In the genomic region with DNA sequence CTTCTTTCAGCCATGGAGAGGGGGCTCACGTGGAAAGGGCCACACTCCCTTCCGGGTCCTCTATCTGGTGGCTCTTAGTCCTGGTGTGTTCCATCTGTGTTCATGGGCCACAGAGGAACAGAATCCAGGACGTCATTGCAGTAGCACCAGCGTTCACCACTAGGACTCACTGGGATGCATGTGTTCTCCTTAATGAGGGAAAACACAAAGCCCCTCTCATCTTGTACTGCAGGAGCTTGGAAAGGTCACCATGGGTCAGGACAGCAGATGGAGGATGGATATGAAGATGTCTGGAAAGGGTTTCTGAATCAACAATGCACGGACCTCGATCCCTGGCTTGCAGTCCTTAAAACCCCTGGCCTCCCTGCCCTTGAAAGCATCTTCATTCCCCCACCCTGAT, we compare ENCODE assay signal across 17 cellular contexts.
"Had no signal": no experiment of that assay in that cellular context is flagged by ENCODE, and none has a peak within 500 bp of the region (broad histone marks: within the 10 kb centered on the region; RNA-seq: fewer than 3 reads in every experiment).

No MANE protein-coding gene starts in this region.

- H3K27me3 ChIP-seq: upper lobe of left lung had no signal

- DNase-seq: activated CD4-positive, alpha-beta T cell treated with anti-CD3 and anti-CD28 coated beads, Interleukin-2, amount 50 U/mL, for 4 hours; activated CD4-positive, CD25-positive, alpha-beta regulatory T cell treated with anti-CD3 and anti-CD28 coated beads, Interleukin-2, amount 50 U/mL, for 72 hours; activated CD8-positive, alpha-beta memory T cell treated with anti-CD3 and anti-CD28 coated beads, Interleukin-2, amount 10 ng/mL, durations not matched to agents 7 days and 5 days; activated naive CD4-positive, alpha-beta T cell; activated naive CD8-positive, alpha-beta T cell treated with anti-CD3 and anti-CD28 coated beads, Interleukin-2, amount 50 U/mL, for 24 hours; activated T-cell treated with anti-CD3 and anti-CD28 coated beads, Interleukin-2, amount 50 U/mL, for 72 hours; central memory CD4-positive, alpha-beta T cell; dermis blood vessel endothelial cell; immature natural killer cell; left colon; mammary epithelial cell; natural killer cell; sigmoid colon; stimulated activated CD4-positive, alpha-beta T cell treated with anti-CD3 and anti-CD28 coated beads, Interleukin-2, amount 100 ng/mL, for 24 hours; stimulated activated naive CD4-positive, alpha-beta T cell; substantia nigra had no signal

- H3K27ac Mint-ChIP-seq: activated CD8-positive, alpha-beta memory T cell treated with anti-CD3 and anti-CD28 coated beads, Interleukin-2, amount 10 ng/mL, durations not matched to agents 7 days and 5 days; activated naive CD8-positive, alpha-beta T cell treated with anti-CD3 and anti-CD28 coated beads, Interleukin-2, amount 50 U/mL, for 24 hours; activated T-cell treated with anti-CD3 and anti-CD28 coated beads, Interleukin-2, amount 50 U/mL, for 72 hours; immature natural killer cell; natural killer cell had no signal

- H3K4me1 ChIP-seq: sigmoid colon, upper lobe of left lung had no signal

- H3K9me3 ChIP-seq: sigmoid colon, upper lobe of left lung had no signal

- H3K27ac ChIP-seq: sigmoid colon, upper lobe of left lung had no signal

- H3K4me3 Mint-ChIP-seq: activated CD8-positive, alpha-beta memory T cell treated with anti-CD3 and anti-CD28 coated beads, Interleukin-2, amount 10 ng/mL, durations not matched to agents 7 days and 5 days; activated naive CD8-positive, alpha-beta T cell treated with anti-CD3 and anti-CD28 coated beads, Interleukin-2, amount 50 U/mL, for 24 hours; activated T-cell treated with anti-CD3 and anti-CD28 coated beads, Interleukin-2, amount 50 U/mL, for 72 hours; immature natural killer cell; natural killer cell had no signal

- H3K4me3 ChIP-seq: sigmoid colon, upper lobe of left lung had no signal

- H3K9me3 Mint-ChIP-seq: activated naive CD8-positive, alpha-beta T cell treated with anti-CD3 and anti-CD28 coated beads, Interleukin-2, amount 50 U/mL, for 24 hours; activated T-cell treated with anti-CD3 and anti-CD28 coated beads, Interleukin-2, amount 50 U/mL, for 72 hours; immature natural killer cell; natural killer cell had no signal

- H3K4me1 Mint-ChIP-seq: activated CD8-positive, alpha-beta memory T cell treated with anti-CD3 and anti-CD28 coated beads, Interleukin-2, amount 10 ng/mL, durations not matched to agents 7 days and 5 days; activated naive CD8-positive, alpha-beta T cell treated with anti-CD3 and anti-CD28 coated beads, Interleukin-2, amount 50 U/mL, for 24 hours; immature natural killer cell had no signal

- ATAC-seq: activated CD8-positive, alpha-beta memory T cell treated with anti-CD3 and anti-CD28 coated beads, Interleukin-2, amount 10 ng/mL, durations not matched to agents 7 days and 5 days; activated naive CD8-positive, alpha-beta T cell treated with anti-CD3 and anti-CD28 coated beads, Interleukin-2, amount 50 U/mL, for 24 hours; activated T-cell treated with anti-CD3 and anti-CD28 coated beads, Interleukin-2, amount 50 U/mL, for 72 hours; left colon; natural killer cell had no signal

- H3K36me3 ChIP-seq: sigmoid colon, upper lobe of left lung had no signal

- H3K36me3 Mint-ChIP-seq: activated CD8-positive, alpha-beta memory T cell treated with anti-CD3 and anti-CD28 coated beads, Interleukin-2, amount 10 ng/mL, durations not matched to agents 7 days and 5 days; immature natural killer cell; natural killer cell had no signal
